ENCODE assay signal across 18 cellular contexts in genomic region chr7:27873006-27873295, GRCh38.
"Had no signal": no experiment of that assay in that cellular context is flagged by ENCODE, and none has a peak within 500 bp of the region (broad histone marks: within the 10 kb centered on the region; RNA-seq: fewer than 3 reads in every experiment).

No MANE protein-coding gene starts in this region.

- H3K4me1 Mint-ChIP-seq: activated naive CD8-positive, alpha-beta T cell treated with anti-CD3 and anti-CD28 coated beads for 36 hours; neural crest cell; stimulated activated naive CD8-positive, alpha-beta T cell treated with anti-CD3 and anti-CD28 coated beads, Interleukin-15, amount 100 ng/mL, for 72 hours had no signal

- H3K9me3 ChIP-seq: psoas muscle, right lobe of liver, suprapubic skin, transverse colon had no signal

- ATAC-seq: activated CD8-positive, alpha-beta T cell treated with anti-CD3 and anti-CD28 coated beads for 36 hours; activated T-helper 17 cell treated with anti-CD3 and anti-CD28 coated beads, Interleukin-2, amount 50 U/mL, for 72 hours; psoas muscle; stimulated activated naive CD8-positive, alpha-beta T cell treated with anti-CD3 and anti-CD28 coated beads, Interleukin-15, amount 100 ng/mL, for 72 hours; WTC11 had no signal

- H3K27ac ChIP-seq: psoas muscle, right lobe of liver, suprapubic skin, transverse colon had no signal

- H3K36me3 ChIP-seq: right lobe of liver, suprapubic skin, transverse colon had no signal

- H3K27me3 ChIP-seq: right lobe of liver, suprapubic skin, transverse colon had no signal

- H3K4me3 Mint-ChIP-seq: activated CD8-positive, alpha-beta T cell treated with anti-CD3 and anti-CD28 coated beads for 36 hours; activated naive CD8-positive, alpha-beta T cell treated with anti-CD3 and anti-CD28 coated beads for 36 hours; activated T-helper 17 cell treated with anti-CD3 and anti-CD28 coated beads, Interleukin-2, amount 50 U/mL, for 72 hours; neural crest cell; stimulated activated naive CD8-positive, alpha-beta T cell treated with anti-CD3 and anti-CD28 coated beads, Interleukin-15, amount 100 ng/mL, for 72 hours; T-helper 2 cell treated with Interferon-gamma antibody and Interleukin-4, amounts not matched to agents 5 μg/mL and 100 μg/mL, for 36 hours; WTC11 had no signal

- H3K4me3 ChIP-seq: psoas muscle, right lobe of liver, suprapubic skin, transverse colon had no signal

- H3K36me3 Mint-ChIP-seq: activated naive CD8-positive, alpha-beta T cell treated with anti-CD3 and anti-CD28 coated beads for 36 hours; WTC11 had no signal

- H3K27me3 Mint-ChIP-seq: activated CD8-positive, alpha-beta T cell treated with anti-CD3 and anti-CD28 coated beads for 36 hours; activated naive CD8-positive, alpha-beta T cell treated with anti-CD3 and anti-CD28 coated beads for 36 hours; activated T-helper 17 cell treated with anti-CD3 and anti-CD28 coated beads, Interleukin-2, amount 50 U/mL, for 72 hours; stimulated activated naive CD8-positive, alpha-beta T cell treated with anti-CD3 and anti-CD28 coated beads, Interleukin-15, amount 100 ng/mL, for 72 hours had no signal

- H3K27ac Mint-ChIP-seq: activated CD8-positive, alpha-beta T cell treated with anti-CD3 and anti-CD28 coated beads for 36 hours; activated naive CD8-positive, alpha-beta T cell treated with anti-CD3 and anti-CD28 coated beads for 36 hours; activated T-helper 17 cell treated with anti-CD3 and anti-CD28 coated beads, Interleukin-2, amount 50 U/mL, for 72 hours; stimulated activated naive CD8-positive, alpha-beta T cell treated with anti-CD3 and anti-CD28 coated beads, Interleukin-15, amount 100 ng/mL, for 72 hours; T-helper 2 cell treated with Interferon-gamma antibody and Interleukin-4, amounts not matched to agents 5 μg/mL and 100 μg/mL, for 36 hours; WTC11 had no signal

- DNase-seq: activated CD4-positive, alpha-beta T cell treated with anti-CD3 and anti-CD28 coated beads for 48 hours; activated CD8-positive, alpha-beta T cell treated with anti-CD3 and anti-CD28 coated beads for 36 hours; activated naive CD4-positive, alpha-beta T cell; activated naive CD8-positive, alpha-beta T cell treated with anti-CD3 and anti-CD28 coated beads for 36 hours; activated T-cell treated with anti-CD3 and anti-CD28 coated beads, Interleukin-2, amount 50 U/mL, for 1 hour; islet precursor cell; mammary epithelial cell; psoas muscle; right lobe of liver; small intestine; stimulated activated CD4-positive, alpha-beta T cell treated with anti-CD3 and anti-CD28 coated beads, Interleukin-4, amount 100 ng/mL, for 1 hour; stimulated activated naive CD8-positive, alpha-beta T cell treated with anti-CD3 and anti-CD28 coated beads, Interleukin-15, amount 100 ng/mL, for 72 hours; transverse colon had no signal

- H3K9me3 Mint-ChIP-seq: activated CD8-positive, alpha-beta T cell treated with anti-CD3 and anti-CD28 coated beads for 36 hours; activated naive CD8-positive, alpha-beta T cell treated with anti-CD3 and anti-CD28 coated beads for 36 hours; activated T-helper 17 cell treated with anti-CD3 and anti-CD28 coated beads, Interleukin-2, amount 50 U/mL, for 72 hours; stimulated activated naive CD8-positive, alpha-beta T cell treated with anti-CD3 and anti-CD28 coated beads, Interleukin-15, amount 100 ng/mL, for 72 hours; T-helper 2 cell treated with Interferon-gamma antibody and Interleukin-4, amounts not matched to agents 5 μg/mL and 100 μg/mL, for 36 hours; WTC11 had no signal
